ENCODE assay signal across 25 cellular contexts in genomic region chr6:92700411-92700810, GRCh38.
"Had no signal": no experiment of that assay in that cellular context is flagged by ENCODE, and none has a peak within 500 bp of the region (broad histone marks: within the 10 kb centered on the region; RNA-seq: fewer than 3 reads in every experiment).

No MANE protein-coding gene starts in this region.

- H3K36me3 ChIP-seq: colonic mucosa, esophagus squamous epithelium, lower lobe of right lung, neutrophil, right lobe of liver, suprapubic skin, transverse colon had no signal

- H3K4me1 Mint-ChIP-seq: immature natural killer cell; naive B cell; nephron progenitor cell; stimulated activated naive CD8-positive, alpha-beta T cell treated with anti-CD3 and anti-CD28 coated beads, Interleukin-15, amount 100 ng/mL, for 72 hours had no signal

- H3K4me1 ChIP-seq: colonic mucosa, esophagus squamous epithelium, lower lobe of right lung, parathyroid adenoma, right lobe of liver, suprapubic skin, transverse colon had no signal

- H3K4me3 Mint-ChIP-seq: immature natural killer cell; naive B cell; nephron progenitor cell; stimulated activated naive CD8-positive, alpha-beta T cell treated with anti-CD3 and anti-CD28 coated beads, Interleukin-15, amount 100 ng/mL, for 72 hours had no signal

- ATAC-seq: left ventricle myocardium superior; mucosa of descending colon; right lobe of liver; stimulated activated naive CD8-positive, alpha-beta T cell treated with anti-CD3 and anti-CD28 coated beads, Interleukin-15, amount 100 ng/mL, for 72 hours had no signal

- H3K27me3 ChIP-seq: colonic mucosa, esophagus squamous epithelium, neutrophil, right lobe of liver, suprapubic skin, transverse colon had no signal

- H3K9me3 ChIP-seq: colonic mucosa, lower lobe of right lung, mucosa of descending colon, neutrophil, right lobe of liver, suprapubic skin, transverse colon had no signal

- DNase-seq: colonic mucosa; dermis blood vessel endothelial cell; effector memory CD4-positive, alpha-beta T cell; erythroblast; esophagus squamous epithelium; foreskin melanocyte; immature natural killer cell; left ventricle myocardium superior; lower lobe of right lung; mucosa of descending colon; naive B cell; nephron progenitor cell; right lobe of liver; small intestine; stimulated activated CD4-positive, alpha-beta T cell treated with anti-CD3 and anti-CD28 coated beads, Interleukin-15, amount 100 ng/mL, for 24 hours; stimulated activated CD4-positive, alpha-beta T cell treated with anti-CD3 and anti-CD28 coated beads, Interleukin-2, amount 100 ng/mL, for 48 hours; stimulated activated naive CD4-positive, alpha-beta T cell; transverse colon had no signal

- H3K27ac Mint-ChIP-seq: immature natural killer cell; naive B cell; progenitor cell of endocrine pancreas; stimulated activated naive CD8-positive, alpha-beta T cell treated with anti-CD3 and anti-CD28 coated beads, Interleukin-15, amount 100 ng/mL, for 72 hours had no signal

- H2AFZ ChIP-seq: parathyroid adenoma had no signal

- FAIRE-seq: endometrium, keratinocyte, small intestine had no signal

- H3K9me3 Mint-ChIP-seq: naive B cell; nephron progenitor cell; stimulated activated naive CD8-positive, alpha-beta T cell treated with anti-CD3 and anti-CD28 coated beads, Interleukin-15, amount 100 ng/mL, for 72 hours had no signal

- H3K27me3 Mint-ChIP-seq: naive B cell; progenitor cell of endocrine pancreas; stimulated activated naive CD8-positive, alpha-beta T cell treated with anti-CD3 and anti-CD28 coated beads, Interleukin-15, amount 100 ng/mL, for 72 hours had no signal

- H3K4me3 ChIP-seq: colonic mucosa, esophagus squamous epithelium, lower lobe of right lung, mucosa of descending colon, right lobe of liver, suprapubic skin, transverse colon had no signal

- H3K27ac ChIP-seq: colonic mucosa, esophagus squamous epithelium, lower lobe of right lung, neutrophil, parathyroid adenoma, right lobe of liver, suprapubic skin, transverse colon had no signal

- H3K79me2 ChIP-seq: parathyroid adenoma had no signal

- H3K36me3 Mint-ChIP-seq: naive B cell had no signal

- H3K9ac ChIP-seq: parathyroid adenoma had no signal
